1 cellular context compared by ENCODE assay signal in the genomic region with DNA sequence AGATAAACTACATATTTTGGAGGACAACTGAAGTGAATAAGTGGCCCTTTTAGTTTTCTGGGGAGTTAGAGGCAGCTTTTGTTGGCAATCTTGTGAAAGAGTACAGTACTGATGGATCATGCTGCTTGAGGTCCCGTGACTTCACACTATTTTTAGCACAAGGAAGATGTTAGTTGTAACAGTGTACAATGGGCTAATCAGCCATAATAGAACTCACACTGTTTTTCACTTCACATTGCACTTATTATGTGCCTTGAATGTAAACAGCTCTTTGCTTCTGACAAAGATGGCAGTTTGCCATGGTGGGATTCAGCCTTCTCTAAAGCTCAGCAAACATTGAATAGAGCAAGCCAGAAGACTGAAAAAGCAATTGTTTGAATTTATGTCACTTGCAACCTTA.
TF ChIP-seq lines count a peak whose summit lies in the region.

No MANE protein-coding gene starts in this region.

TF ChIP-seq in IMR-90, 13 proteins besides CTCF, POLR2A, EP300 and RAD21:
- TF ChIP-seq, protein P1, sequence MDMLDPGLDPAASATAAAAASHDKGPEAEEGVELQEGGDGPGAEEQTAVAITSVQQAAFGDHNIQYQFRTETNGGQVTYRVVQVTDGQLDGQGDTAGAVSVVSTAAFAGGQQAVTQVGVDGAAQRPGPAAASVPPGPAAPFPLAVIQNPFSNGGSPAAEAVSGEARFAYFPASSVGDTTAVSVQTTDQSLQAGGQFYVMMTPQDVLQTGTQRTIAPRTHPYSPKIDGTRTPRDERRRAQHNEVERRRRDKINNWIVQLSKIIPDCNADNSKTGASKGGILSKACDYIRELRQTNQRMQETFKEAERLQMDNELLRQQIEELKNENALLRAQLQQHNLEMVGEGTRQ (IDR thresholded peaks at IDR 0.05; ENCODE audit: low read depth, low read length) = no peak
- TF ChIP-seq MAFK (IDR thresholded peaks at IDR 0.05; ENCODE audit: low read depth, low read length) = no peak
- no peak for TF ChIP-seq NFE2L2 (IDR thresholded peaks at IDR 0.05; ENCODE audit: low read depth, low read length)
- TF ChIP-seq SMC3 (IDR thresholded peaks at IDR 0.05; ENCODE audit: low read depth, low read length) = no peak
- no peak for TF ChIP-seq CHD1 (IDR thresholded peaks at IDR 0.05; ENCODE audit: low read depth, low read length)
- TF ChIP-seq BHLHE40 (IDR thresholded peaks at IDR 0.05; ENCODE audit: low read depth, low read length) = no peak
- no peak for TF ChIP-seq MXI1 (IDR thresholded peaks at IDR 0.05; ENCODE audit: borderline replicate concordance, low read depth, low read length)
- TF ChIP-seq FOS (IDR thresholded peaks at IDR 0.05; ENCODE audit: low read depth, low read length) = no peak
- TF ChIP-seq, protein P2, sequence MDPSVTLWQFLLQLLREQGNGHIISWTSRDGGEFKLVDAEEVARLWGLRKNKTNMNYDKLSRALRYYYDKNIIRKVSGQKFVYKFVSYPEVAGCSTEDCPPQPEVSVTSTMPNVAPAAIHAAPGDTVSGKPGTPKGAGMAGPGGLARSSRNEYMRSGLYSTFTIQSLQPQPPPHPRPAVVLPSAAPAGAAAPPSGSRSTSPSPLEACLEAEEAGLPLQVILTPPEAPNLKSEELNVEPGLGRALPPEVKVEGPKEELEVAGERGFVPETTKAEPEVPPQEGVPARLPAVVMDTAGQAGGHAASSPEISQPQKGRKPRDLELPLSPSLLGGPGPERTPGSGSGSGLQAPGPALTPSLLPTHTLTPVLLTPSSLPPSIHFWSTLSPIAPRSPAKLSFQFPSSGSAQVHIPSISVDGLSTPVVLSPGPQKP (IDR thresholded peaks at IDR 0.05; ENCODE audit: borderline replicate concordance, low read depth, low read length) = no peak
- TF ChIP-seq RCOR1 (IDR thresholded peaks at IDR 0.05; ENCODE audit: insufficient replicate concordance, low read length) = no peak
- TF ChIP-seq RFX5 (IDR thresholded peaks at IDR 0.05; ENCODE audit: low read depth, low read length) = no peak
- TF ChIP-seq CEBPB (IDR thresholded peaks at IDR 0.05; ENCODE audit: low read depth, low read length) = no peak
- TF ChIP-seq MAZ (IDR thresholded peaks at IDR 0.05; ENCODE audit: borderline replicate concordance, low read depth, low read length) = no peak
TF ChIP-seq in IMR-90: peak in this region for 0.
